Comparison of ENCODE assay signal across 8 cellular contexts in the genomic region with DNA sequence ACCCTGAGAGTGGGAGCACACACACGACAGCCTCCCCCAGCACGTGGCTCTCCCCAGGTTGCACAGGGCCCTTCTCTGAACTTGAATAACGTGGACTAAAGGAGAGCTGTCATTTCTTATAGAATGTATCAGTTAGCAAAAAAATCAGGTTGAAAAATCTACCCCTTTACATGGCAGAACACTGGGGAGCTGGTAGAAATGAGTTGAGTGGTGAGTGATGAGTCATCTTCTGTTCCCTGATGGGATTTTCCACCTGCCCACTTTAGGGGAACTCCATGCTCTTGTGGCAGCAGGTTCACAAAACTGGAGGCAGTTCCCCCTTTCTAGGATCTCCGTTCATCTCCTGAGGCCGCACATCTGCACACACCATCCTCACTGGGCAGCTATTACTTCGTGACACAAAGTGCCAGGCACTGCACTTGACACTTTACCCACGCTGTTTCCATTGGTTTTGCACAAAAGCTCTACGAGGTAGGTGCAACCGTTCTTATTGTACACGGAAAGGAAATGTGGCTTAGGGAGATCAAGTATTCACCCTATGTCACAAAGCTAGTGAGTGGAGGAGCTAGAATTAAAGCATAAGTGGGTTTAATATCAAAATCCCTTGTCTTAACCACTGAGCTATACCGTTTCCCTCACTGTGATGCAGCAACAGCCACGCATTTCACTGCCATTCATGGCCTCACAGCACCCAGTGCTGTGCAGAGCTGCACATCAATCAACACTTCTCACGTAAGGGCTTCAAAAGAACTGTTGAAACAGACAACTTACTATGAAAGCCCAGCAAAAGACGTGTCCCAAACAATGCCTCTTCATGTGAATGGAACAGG.
A peak's percentile ranks its signal among the peaks of the same experiment; 100 is the strongest.
DNase-seq lines count a peak whose midpoint lies in the region; TF ChIP-seq lines count a peak whose summit lies in the region.

No MANE protein-coding gene starts in this region.

- intact Hi-C loops in dorsolateral prefrontal cortex (cut with DNase I), result loop anchor here in 1 of 2 donors (5.0 to 10.0 kb wide), 2 partner anchors 64 to 336 kb away; no protein-coding TSS in a partner anchor

- TF ChIP-seq CTCF in GM13977 (IDR thresholded peaks at IDR 0.05; ENCODE audit: extremely low read depth, insufficient read depth, missing control alignments), result no peak
- no peak for TF ChIP-seq CTCF in dorsolateral prefrontal cortex (IDR thresholded peaks at IDR 0.05 in 54 of 56, conservative IDR thresholded peaks at IDR 0.05 in 2 of 56; ENCODE audit: low read depth in 1 of 56, partially characterized antibody in 56 of 56)

- DNase-seq in GM13977 (ENCODE audit: low spot score), result peak; percentile 26
- DNase-seq in T-helper 9 cell, result peak; percentile 45
- DNase-seq in dorsolateral prefrontal cortex, result no peak
- peak; percentile 79 for DNase-seq in stimulated activated CD4-positive, alpha-beta T cell treated with anti-CD3 and anti-CD28 coated beads, Interleukin-15, amount 100 ng/mL, for 24 hours
- no peak for DNase-seq in NK-92 treated with Interleukin-12 subunit alpha and Interleukin-12 subunit beta, amount 100 ng/mL, for 24 hours (lab: John Stamatoyannopoulos, UW)
- no peak for DNase-seq in DMS153 (lab: John Stamatoyannopoulos, UW)
- DNase-seq in DMS 273 (lab: John Stamatoyannopoulos, UW; ENCODE audit: unreplicated experiment), result no peak
- no peak for DNase-seq in AG20443 (ENCODE audit: low spot score)

- no peak overlapping the region for H3K4me3 ChIP-seq in dorsolateral prefrontal cortex

- H3K27ac ChIP-seq in dorsolateral prefrontal cortex, result peak overlapping the region; percentile 43 to 98 (median 92)

- in situ Hi-C loops in GM13977 (cut with MboI; ENCODE audit: low pct_unique_long_range_greater_than_20kb, low sequenced_read_pairs, unreplicated experiment), result no loop called here

- H3K27me3 ChIP-seq in dorsolateral prefrontal cortex, result no peaks in the 10 kb centered on the region

Comparison
In these comparisons a context has a peak if more than half of its experiments do, and no peak if none do; other contexts are left out.
1. DNase-seq: peak in GM13977 (single experiment), T-helper 9 cell (single experiment) and stimulated activated CD4-positive, alpha-beta T cell treated with anti-CD3 and anti-CD28 coated beads, Interleukin-15, amount 100 ng/mL, for 24 hours (single experiment); none in dorsolateral prefrontal cortex (0 of 10), NK-92 treated with Interleukin-12 subunit alpha and Interleukin-12 subunit beta, amount 100 ng/mL, for 24 hours (single experiment), DMS153 (single experiment), DMS 273 (single experiment) and AG20443 (single experiment).